In genomic region chr15:81191701-81192100, GRCh38 we compare ENCODE assay signal across 20 cellular contexts. TPM values are rescaled to one million over a fixed set of nuclear protein-coding genes. Genes with fewer than 3 reads are reported as not detected.
"Had no signal": no experiment of that assay in that cellular context is flagged by ENCODE, and none has a peak within 500 bp of the region (broad histone marks: within the 10 kb centered on the region; RNA-seq: fewer than 3 reads in every experiment).

No MANE protein-coding gene starts in this region.

- DNase-seq: activated CD4-positive, alpha-beta T cell treated with anti-CD3 and anti-CD28 coated beads for 1 hour; activated CD4-positive, alpha-beta T cell treated with anti-CD3 and anti-CD28 coated beads, Interleukin-2, amount 50 U/mL, for 4 hours; activated naive CD4-positive, alpha-beta T cell; activated T-cell treated with anti-CD3 and anti-CD28 coated beads for 4 hours; endodermal cell; hippocampal formation; mesendoderm; natural killer cell; right lobe of liver; stimulated activated CD4-positive, alpha-beta T cell treated with anti-CD3 and anti-CD28 coated beads, Interleukin-1b, Interleukin-23, amount 100 ng/mL, for 48 hours; stimulated activated naive CD8-positive, alpha-beta T cell treated with anti-CD3 and anti-CD28 coated beads, Interleukin-15, amount 100 ng/mL, for 72 hours had no signal

- H3K4me3 Mint-ChIP-seq: endodermal cell; natural killer cell; stimulated activated naive CD8-positive, alpha-beta T cell treated with anti-CD3 and anti-CD28 coated beads, Interleukin-15, amount 100 ng/mL, for 72 hours; type B pancreatic cell had no signal

- H3K27ac ChIP-seq: neutrophil, right lobe of liver, VCaP had no signal

- H3K4me3 ChIP-seq: ascending aorta, prostate gland, right lobe of liver had no signal

- H3K9me3 ChIP-seq: ascending aorta, neutrophil, prostate gland, right lobe of liver had no signal

- H3K4me1 ChIP-seq: prostate gland, right lobe of liver had no signal

- H3K27ac Mint-ChIP-seq: endodermal cell; natural killer cell; stimulated activated naive CD8-positive, alpha-beta T cell treated with anti-CD3 and anti-CD28 coated beads, Interleukin-15, amount 100 ng/mL, for 72 hours; type B pancreatic cell had no signal

- H3K4me1 Mint-ChIP-seq: endodermal cell; stimulated activated naive CD8-positive, alpha-beta T cell treated with anti-CD3 and anti-CD28 coated beads, Interleukin-15, amount 100 ng/mL, for 72 hours had no signal

- H3K36me3 Mint-ChIP-seq: natural killer cell, type B pancreatic cell had no signal

- H3K9me3 Mint-ChIP-seq: endodermal cell; natural killer cell; stimulated activated naive CD8-positive, alpha-beta T cell treated with anti-CD3 and anti-CD28 coated beads, Interleukin-15, amount 100 ng/mL, for 72 hours; type B pancreatic cell had no signal

- H3K27me3 ChIP-seq: ascending aorta, neutrophil, right lobe of liver had no signal

- H3K36me3 ChIP-seq: ascending aorta, neutrophil, prostate gland, right lobe of liver had no signal

RNA-seq across cellular contexts. Expression of gene IL16, which starts 5.0 kb away (rescaled TPM):
- polyA plus RNA-seq: keratinocyte had no signal

RNA-seq across cellular contexts. Expression of gene CFAP161, which starts 57.6 kb away (rescaled TPM):
- total RNA-seq: ascending aorta; chondrocyte; endodermal cell; epithelial cell of proximal tubule; T-helper 1 cell treated with Interleukin-12 subunit alpha and Interleukin-12 subunit beta and Interleukin-4 antibody, amounts not matched to agents 30 ng/mL and 1 ng/mL, for 36 hours had no signal
- polyA plus RNA-seq: keratinocyte had no signal
